In the genomic region with DNA sequence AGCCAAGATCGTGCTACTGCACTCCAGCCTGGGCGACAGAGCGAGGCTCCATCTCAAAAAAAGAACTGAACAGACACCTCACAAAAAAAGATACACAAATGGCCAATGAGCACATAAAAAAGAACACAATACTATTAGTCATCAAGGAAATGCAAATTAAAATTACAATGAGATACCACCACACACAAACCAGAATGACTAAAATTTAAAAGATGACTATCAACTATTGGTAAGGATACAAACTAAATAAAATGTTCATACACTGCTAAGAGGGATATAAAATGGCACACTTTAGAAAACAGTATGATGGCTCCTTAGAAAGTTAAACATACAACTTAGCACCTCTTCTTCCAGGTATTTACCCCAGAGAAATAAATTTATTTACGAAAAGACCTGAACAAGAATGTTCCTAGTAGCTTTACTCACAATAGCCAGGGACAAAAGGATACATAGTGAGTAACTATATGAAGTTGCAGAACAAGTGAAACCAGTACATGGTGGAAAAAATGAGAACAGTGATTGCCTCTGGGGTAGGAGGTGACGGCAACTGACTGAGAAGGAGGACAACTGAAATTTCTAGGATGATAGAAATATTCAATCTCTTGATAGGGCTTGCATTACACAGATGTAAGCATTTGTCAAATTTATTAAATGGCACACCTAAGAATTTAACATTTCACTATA, we compare ENCODE assay signal across 1 cellular context.
TF ChIP-seq lines count a peak whose summit lies in the region.

No MANE protein-coding gene starts in this region.

TF ChIP-seq in GM12878, 131 proteins besides CTCF, POLR2A, EP300 and RAD21:
- no peak for TF ChIP-seq CHD1 (IDR thresholded peaks at IDR 0.05; ENCODE audit: low read depth, low read length)
- no peak for TF ChIP-seq CBX5 (IDR thresholded peaks at IDR 0.05; ENCODE audit: low read depth)
- TF ChIP-seq RFX5 (IDR thresholded peaks at IDR 0.05; ENCODE audit: low read depth, low read length), result no peak
- TF ChIP-seq, protein P1, sequence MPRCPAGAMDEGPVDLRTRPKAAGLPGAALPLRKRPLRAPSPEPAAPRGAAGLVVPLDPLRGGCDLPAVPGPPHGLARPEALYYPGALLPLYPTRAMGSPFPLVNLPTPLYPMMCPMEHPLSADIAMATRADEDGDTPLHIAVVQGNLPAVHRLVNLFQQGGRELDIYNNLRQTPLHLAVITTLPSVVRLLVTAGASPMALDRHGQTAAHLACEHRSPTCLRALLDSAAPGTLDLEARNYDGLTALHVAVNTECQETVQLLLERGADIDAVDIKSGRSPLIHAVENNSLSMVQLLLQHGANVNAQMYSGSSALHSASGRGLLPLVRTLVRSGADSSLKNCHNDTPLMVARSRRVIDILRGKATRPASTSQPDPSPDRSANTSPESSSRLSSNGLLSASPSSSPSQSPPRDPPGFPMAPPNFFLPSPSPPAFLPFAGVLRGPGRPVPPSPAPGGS (IDR thresholded peaks at IDR 0.05; ENCODE audit: borderline replicate concordance, insufficient read depth, low read depth, low read length, poor library complexity, severe bottlenecking), result no peak
- TF ChIP-seq HCFC1 (IDR thresholded peaks at IDR 0.05; ENCODE audit: low read length), result no peak
- no peak for TF ChIP-seq ATF7 (IDR thresholded peaks at IDR 0.05; ENCODE audit: low read depth)
- TF ChIP-seq MXI1 (IDR thresholded peaks at IDR 0.05; ENCODE audit: low read depth, low read length), result no peak
- no peak for TF ChIP-seq KAT2A (conservative IDR thresholded peaks at IDR 0.05; ENCODE audit: control insufficient read depth, low read depth, low read length)
- TF ChIP-seq, protein P2, sequence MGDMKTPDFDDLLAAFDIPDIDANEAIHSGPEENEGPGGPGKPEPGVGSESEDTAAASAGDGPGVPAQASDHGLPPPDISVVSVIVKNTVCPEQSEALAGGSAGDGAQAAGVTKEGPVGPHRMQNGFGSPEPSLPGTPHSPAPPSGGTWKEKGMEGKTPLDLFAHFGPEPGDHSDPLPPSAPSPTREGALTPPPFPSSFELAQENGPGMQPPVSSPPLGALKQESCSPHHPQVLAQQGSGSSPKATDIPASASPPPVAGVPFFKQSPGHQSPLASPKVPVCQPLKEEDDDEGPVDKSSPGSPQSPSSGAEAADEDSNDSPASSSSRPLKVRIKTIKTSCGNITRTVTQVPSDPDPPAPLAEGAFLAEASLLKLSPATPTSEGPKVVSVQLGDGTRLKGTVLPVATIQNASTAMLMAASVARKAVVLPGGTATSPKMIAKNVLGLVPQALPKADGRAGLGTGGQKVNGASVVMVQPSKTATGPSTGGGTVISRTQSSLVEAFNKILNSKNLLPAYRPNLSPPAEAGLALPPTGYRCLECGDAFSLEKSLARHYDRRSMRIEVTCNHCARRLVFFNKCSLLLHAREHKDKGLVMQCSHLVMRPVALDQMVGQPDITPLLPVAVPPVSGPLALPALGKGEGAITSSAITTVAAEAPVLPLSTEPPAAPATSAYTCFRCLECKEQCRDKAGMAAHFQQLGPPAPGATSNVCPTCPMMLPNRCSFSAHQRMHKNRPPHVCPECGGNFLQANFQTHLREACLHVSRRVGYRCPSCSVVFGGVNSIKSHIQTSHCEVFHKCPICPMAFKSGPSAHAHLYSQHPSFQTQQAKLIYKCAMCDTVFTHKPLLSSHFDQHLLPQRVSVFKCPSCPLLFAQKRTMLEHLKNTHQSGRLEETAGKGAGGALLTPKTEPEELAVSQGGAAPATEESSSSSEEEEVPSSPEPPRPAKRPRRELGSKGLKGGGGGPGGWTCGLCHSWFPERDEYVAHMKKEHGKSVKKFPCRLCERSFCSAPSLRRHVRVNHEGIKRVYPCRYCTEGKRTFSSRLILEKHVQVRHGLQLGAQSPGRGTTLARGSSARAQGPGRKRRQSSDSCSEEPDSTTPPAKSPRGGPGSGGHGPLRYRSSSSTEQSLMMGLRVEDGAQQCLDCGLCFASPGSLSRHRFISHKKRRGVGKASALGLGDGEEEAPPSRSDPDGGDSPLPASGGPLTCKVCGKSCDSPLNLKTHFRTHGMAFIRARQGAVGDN (IDR thresholded peaks at IDR 0.05), result no peak
- TF ChIP-seq WRNIP1 (IDR thresholded peaks at IDR 0.05; ENCODE audit: borderline replicate concordance, low read depth, low read length), result no peak
- no peak for TF ChIP-seq JUND (IDR thresholded peaks at IDR 0.05; ENCODE audit: low read depth, low read length)
- no peak for TF ChIP-seq NFIC (IDR thresholded peaks at IDR 0.05; ENCODE audit: low read depth, low read length)
- TF ChIP-seq, protein P3, sequence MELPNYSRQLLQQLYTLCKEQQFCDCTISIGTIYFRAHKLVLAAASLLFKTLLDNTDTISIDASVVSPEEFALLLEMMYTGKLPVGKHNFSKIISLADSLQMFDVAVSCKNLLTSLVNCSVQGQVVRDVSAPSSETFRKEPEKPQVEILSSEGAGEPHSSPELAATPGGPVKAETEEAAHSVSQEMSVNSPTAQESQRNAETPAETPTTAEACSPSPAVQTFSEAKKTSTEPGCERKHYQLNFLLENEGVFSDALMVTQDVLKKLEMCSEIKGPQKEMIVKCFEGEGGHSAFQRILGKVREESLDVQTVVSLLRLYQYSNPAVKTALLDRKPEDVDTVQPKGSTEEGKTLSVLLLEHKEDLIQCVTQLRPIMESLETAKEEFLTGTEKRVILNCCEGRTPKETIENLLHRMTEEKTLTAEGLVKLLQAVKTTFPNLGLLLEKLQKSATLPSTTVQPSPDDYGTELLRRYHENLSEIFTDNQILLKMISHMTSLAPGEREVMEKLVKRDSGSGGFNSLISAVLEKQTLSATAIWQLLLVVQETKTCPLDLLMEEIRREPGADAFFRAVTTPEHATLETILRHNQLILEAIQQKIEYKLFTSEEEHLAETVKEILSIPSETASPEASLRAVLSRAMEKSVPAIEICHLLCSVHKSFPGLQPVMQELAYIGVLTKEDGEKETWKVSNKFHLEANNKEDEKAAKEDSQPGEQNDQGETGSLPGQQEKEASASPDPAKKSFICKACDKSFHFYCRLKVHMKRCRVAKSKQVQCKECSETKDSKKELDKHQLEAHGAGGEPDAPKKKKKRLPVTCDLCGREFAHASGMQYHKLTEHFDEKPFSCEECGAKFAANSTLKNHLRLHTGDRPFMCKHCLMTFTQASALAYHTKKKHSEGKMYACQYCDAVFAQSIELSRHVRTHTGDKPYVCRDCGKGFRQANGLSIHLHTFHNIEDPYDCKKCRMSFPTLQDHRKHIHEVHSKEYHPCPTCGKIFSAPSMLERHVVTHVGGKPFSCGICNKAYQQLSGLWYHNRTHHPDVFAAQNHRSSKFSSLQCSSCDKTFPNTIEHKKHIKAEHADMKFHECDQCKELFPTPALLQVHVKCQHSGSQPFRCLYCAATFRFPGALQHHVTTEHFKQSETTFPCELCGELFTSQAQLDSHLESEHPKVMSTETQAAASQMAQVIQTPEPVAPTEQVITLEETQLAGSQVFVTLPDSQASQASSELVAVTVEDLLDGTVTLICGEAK (IDR thresholded peaks at IDR 0.05; ENCODE audit: borderline replicate concordance), result no peak
- TF ChIP-seq PAX8 (IDR thresholded peaks at IDR 0.05), result no peak
TF ChIP-seq in GM12878: peak in this region for 0.
